Comparison of ENCODE assay signal across 1 cellular context in genomic region chr9:121427899-121428298, GRCh38.
TF ChIP-seq lines count a peak whose summit lies in the region.

No MANE protein-coding gene starts in this region.

TF ChIP-seq in K562, 482 proteins besides CTCF, POLR2A, EP300 and RAD21 (continued from another document):
- TF ChIP-seq TAF1 (IDR thresholded peaks at IDR 0.05; ENCODE audit: control insufficient read depth, extremely low read depth, insufficient read depth, low read length, severe bottlenecking) (no peak), EP400 (IDR thresholded peaks at IDR 0.05) (no peak), MYNN (IDR thresholded peaks at IDR 0.05) (no peak), MYNN (CRISPR knock-in tag; IDR thresholded peaks at IDR 0.05) (no peak), NFIX (CRISPR knock-in tag; IDR thresholded peaks at IDR 0.05; ENCODE audit: low read depth) (no peak), MCM5 (IDR thresholded peaks at IDR 0.05; ENCODE audit: low read depth) (no peak), E2F1 (CRISPR knock-in tag; IDR thresholded peaks at IDR 0.05) (no peak), ESRRA (IDR thresholded peaks at IDR 0.05; ENCODE audit: borderline replicate concordance, low read depth) (no peak), ZNF584 (CRISPR knock-in tag; IDR thresholded peaks at IDR 0.05; ENCODE audit: low read depth) (no peak), ZNF146 (CRISPR knock-in tag; IDR thresholded peaks at IDR 0.05; ENCODE audit: unreplicated experiment) (peak; percentile 59), RBM25 (IDR thresholded peaks at IDR 0.05; ENCODE audit: low read depth, low read length, severe bottlenecking) (peak; percentile 12), ZC3H8 (IDR thresholded peaks at IDR 0.05) (no peak), UBTF (IDR thresholded peaks at IDR 0.05; ENCODE audit: borderline replicate concordance in 1 of 2, low read depth in 2 of 2, low read length in 2 of 2) (no peak), CREB3 (tag; conservative IDR thresholded peaks at IDR 0.05; ENCODE audit: low read depth) (no peak), SIN3B (IDR thresholded peaks at IDR 0.05; ENCODE audit: low read depth) (no peak)
